Comparison of ENCODE assay signal across 19 cellular contexts in genomic region chr17:73069164-73069774, GRCh38. TPM values are rescaled to one million over a fixed set of nuclear protein-coding genes. Genes with fewer than 3 reads are reported as not detected.
DNase-seq lines count a peak whose midpoint lies in the region; ATAC-seq, FAIRE-seq and TF ChIP-seq lines count a peak whose summit lies in the region.
"Had no signal": no experiment of that assay in that cellular context is flagged by ENCODE, and none has a peak within 500 bp of the region (broad histone marks: within the 10 kb centered on the region; RNA-seq: fewer than 3 reads in every experiment).

No MANE protein-coding gene starts in this region.

- H3K36me3 ChIP-seq in HEK293 (ENCODE audit: control insufficient read depth in 2 of 2, insufficient read depth in 1 of 2, low read length in 2 of 2): no peaks in the 10 kb centered on the region
- H3K36me3 ChIP-seq: ovary, sigmoid colon had no signal

- H3K9me3 ChIP-seq in HEK293 (ENCODE audit: control insufficient read depth, insufficient read depth, low read depth, low read length): no peaks in the 10 kb centered on the region
- H3K9me3 ChIP-seq: esophagus squamous epithelium, ovary, sigmoid colon had no signal

- DNase-seq in Ammon's horn (ENCODE audit: low spot score) (peak; percentile 40), NCI-H524 treated with DMSO at 0.1 percent for 48 hours (lab: John Stamatoyannopoulos, UW) (peak; percentile 87), myocyte (ENCODE audit: low read depth) (peak; percentile 61), cortex of kidney (lab: John Stamatoyannopoulos, UW) (no peak), GM12892 (ENCODE audit: insufficient read length) (no peak)
- DNase-seq: activated CD4-positive, alpha-beta T cell treated with anti-CD3 and anti-CD28 coated beads for 4 hours; amniotic stem cell; COR-L47; effector memory CD4-positive, alpha-beta T cell; esophagus squamous epithelium; immature natural killer cell; NCI-H82; ovary; sigmoid colon; stimulated activated CD4-positive, alpha-beta T cell treated with anti-CD3 and anti-CD28 coated beads, Interleukin-2, amount 100 ng/mL, for 24 hours; stimulated activated naive CD8-positive, alpha-beta T cell treated with anti-CD3 and anti-CD28 coated beads, Interleukin-15, amount 100 ng/mL, for 72 hours had no signal

- ATAC-seq in GM21825 (IDR thresholded peaks at IDR 0.05; ENCODE audit: unreplicated experiment) (no peak), HG03045 (IDR thresholded peaks at IDR 0.05; ENCODE audit: unreplicated experiment) (no peak)
- ATAC-seq: stimulated activated naive CD8-positive, alpha-beta T cell treated with anti-CD3 and anti-CD28 coated beads, Interleukin-15, amount 100 ng/mL, for 72 hours had no signal

- CTCF ChIA-PET in HEK293 (lab: Yijun Ruan, JAX): interaction anchor here (1.1 kb wide), 1 partner anchor 8 kb away, joined by 3 read pairs; no protein-coding TSS in a partner anchor

- no peak overlapping the region for H3K4me3 ChIP-seq in HEK293 (ENCODE audit: low read depth, low read length)
- H3K4me3 ChIP-seq: esophagus squamous epithelium, ovary, sigmoid colon had no signal

- H3K4me1 ChIP-seq in HEK293 (ENCODE audit: control insufficient read depth, insufficient read depth, low read length): peaks cover 2% of the 10 kb centered on the region
- H3K4me1 ChIP-seq: sigmoid colon had no signal

- no peak overlapping the region for H3K27ac ChIP-seq in HEK293 (ENCODE audit: extremely low read depth, low read depth, low read length)
- H3K27ac ChIP-seq: ovary, sigmoid colon had no signal

- TF ChIP-seq POLR2A in GM12892 (IDR thresholded peaks at IDR 0.05; ENCODE audit: low read depth, low read length): no peak

- POLR2A ChIA-PET in HEK293 (lab: Yijun Ruan, JAX): no interaction called here

- TF ChIP-seq CTCF in HEK293 (tag by site-specific recombination; IDR thresholded peaks at IDR 0.05): no peak

- no peak for FAIRE-seq in GM12892 (lab: Jason Lieb, UNC)

TF ChIP-seq in HEK293, 187 proteins besides CTCF, POLR2A, EP300 and RAD21:
- TF ChIP-seq ZNF510 (tag by site-specific recombination; IDR thresholded peaks at IDR 0.05; ENCODE audit: insufficient replicate concordance) (no peak), ZNF664 (tag by site-specific recombination; IDR thresholded peaks at IDR 0.05) (0 out of 2 replicates have a peak, but pooled peaks have one; percentile 9), ZNF692 (tag by site-specific recombination; IDR thresholded peaks at IDR 0.05) (no peak), ZNF473 (tag by site-specific recombination; IDR thresholded peaks at IDR 0.05) (no peak)

RNA-seq across cellular contexts. Expression of gene SLC39A11, which starts 23.2 kb away (rescaled TPM):
- total RNA-seq in myocyte: 9.1 and 9.4 TPM in 2 replicates
- polyA plus RNA-seq in myocyte (2012): 12.3 TPM
- polyA plus RNA-seq in GM12892 (2012; ENCODE audit: missing spikeins): 11.5 TPM

Comparison
In these comparisons a context has a peak if more than half of its experiments do, and no peak if none do; other contexts are left out.
1. DNase-seq: peak in Ammon's horn (single experiment), NCI-H524 treated with DMSO at 0.1 percent for 48 hours (single experiment) and myocyte (single experiment); none in cortex of kidney (single experiment) and GM12892 (single experiment).